Comparison of ENCODE assay signal across 12 cellular contexts in genomic region chr1:23823767-23824166, GRCh38. TPM values are rescaled to one million over a fixed set of nuclear protein-coding genes. Genes with fewer than 3 reads are reported as not detected.
DNase-seq lines count a peak whose midpoint lies in the region; ATAC-seq, FAIRE-seq and TF ChIP-seq lines count a peak whose summit lies in the region.
"Had no signal": no experiment of that assay in that cellular context is flagged by ENCODE, and none has a peak within 500 bp of the region (broad histone marks: within the 10 kb centered on the region; RNA-seq: fewer than 3 reads in every experiment).

No MANE protein-coding gene starts in this region.

- DNase-seq in DND-41, result no peak
- DNase-seq in neural progenitor cell (ENCODE audit: low spot score), result no peak
- DNase-seq in GM12891 (ENCODE audit: insufficient read length, low spot score), result no peak
- DNase-seq in H4 (ENCODE audit: low spot score), result no peak
- DNase-seq: foreskin keratinocyte, lower lobe of right lung, NCI-H510A, SJCRH30 had no signal

- peaks cover 16% of the 10 kb centered on the region for H3K4me1 Mint-ChIP-seq in neural progenitor cell

- no peaks in the 10 kb centered on the region for H3K36me3 Mint-ChIP-seq in neural progenitor cell

- H3K27me3 Mint-ChIP-seq in neural progenitor cell (ENCODE audit: insufficient read depth, low read depth), result no peaks in the 10 kb centered on the region

- no peaks in the 10 kb centered on the region for H3K9me3 Mint-ChIP-seq in neural progenitor cell

- no peak for ATAC-seq in DND-41 (ENCODE audit: insufficient read depth, low read depth)
- ATAC-seq in HG03095 (IDR thresholded peaks at IDR 0.05; ENCODE audit: unreplicated experiment), result no peak
- ATAC-seq: foreskin keratinocyte, lower lobe of right lung had no signal

- TF ChIP-seq CTCF in DND-41 (IDR thresholded peaks at IDR 0.05; ENCODE audit: borderline replicate concordance, extremely low read depth, low read length, poor library complexity, severe bottlenecking) (no peak), OCI-LY3 (IDR thresholded peaks at IDR 0.05; ENCODE audit: low read depth, low read length) (no peak), neural progenitor cell (IDR thresholded peaks at IDR 0.05) (no peak)

- H3K27me3 ChIP-seq in DND-41 (ENCODE audit: insufficient read depth, low read length, poor library complexity) (no peaks in the 10 kb centered on the region), OCI-LY3 (ENCODE audit: low read depth, low read length) (no peaks in the 10 kb centered on the region), endocrine pancreas (ENCODE audit: control insufficient read depth, insufficient read depth, low read length) (no peaks in the 10 kb centered on the region), neural progenitor cell (no peaks in the 10 kb centered on the region)
- H3K27me3 ChIP-seq: cardiac muscle cell, foreskin keratinocyte, SJCRH30 had no signal

- H3K4me3 Mint-ChIP-seq in neural progenitor cell, result peak overlapping the region; percentile 98

- H3K9ac ChIP-seq in DND-41 (ENCODE audit: low read depth, low read length) (peak overlapping the region; percentile 88; the same call in 1 of the 2 replicates), OCI-LY3 (ENCODE audit: low read length) (no peak overlapping the region), endocrine pancreas (ENCODE audit: control insufficient read depth, insufficient read depth, low read length) (no peak overlapping the region), neural progenitor cell (no peak overlapping the region)

- H3K36me3 ChIP-seq in DND-41 (ENCODE audit: insufficient read depth, low read length), result no peaks in the 10 kb centered on the region
- no peaks in the 10 kb centered on the region for H3K36me3 ChIP-seq in OCI-LY3 (replicated peaks; ENCODE audit: low read depth, low read length)
- no peaks in the 10 kb centered on the region for H3K36me3 ChIP-seq in endocrine pancreas (ENCODE audit: control insufficient read depth, insufficient read depth, low read length)
- no peaks in the 10 kb centered on the region for H3K36me3 ChIP-seq in neural progenitor cell
- H3K36me3 ChIP-seq: SJCRH30 had no signal

- H3K9me3 ChIP-seq in DND-41 (ENCODE audit: insufficient read depth, low read length, severe bottlenecking) (no peaks in the 10 kb centered on the region), OCI-LY3 (ENCODE audit: insufficient read depth, low read length) (no peaks in the 10 kb centered on the region), endocrine pancreas (ENCODE audit: control insufficient read depth, low read length) (no peaks in the 10 kb centered on the region), neural progenitor cell (ENCODE audit: low read depth) (no peaks in the 10 kb centered on the region)
- H3K9me3 ChIP-seq: lower lobe of right lung, SJCRH30 had no signal

- H3F3A ChIP-seq in neural progenitor cell (ENCODE audit: low read depth), result peaks cover 13% of the 10 kb centered on the region

- H3K27ac Mint-ChIP-seq in neural progenitor cell, result no peak overlapping the region

- no peak overlapping the region for H2AFZ ChIP-seq in DND-41 (ENCODE audit: low read depth, low read length)
- H2AFZ ChIP-seq in OCI-LY3 (ENCODE audit: low read depth, low read length), result no peak overlapping the region
- no peak overlapping the region for H2AFZ ChIP-seq in neural progenitor cell (replicated peaks)

- no peak for FAIRE-seq in GM12891 (lab: Jason Lieb, UNC)

- H3K79me2 ChIP-seq in DND-41 (ENCODE audit: insufficient read depth, low read length) (peaks cover 15% of the 10 kb centered on the region), OCI-LY3 (ENCODE audit: low read length) (peaks cover 14% of the 10 kb centered on the region), neural progenitor cell (ENCODE audit: low read depth) (peaks cover 17% of the 10 kb centered on the region)

- peak overlapping the region; percentile 86 for H3K4me2 ChIP-seq in DND-41 (ENCODE audit: insufficient read depth, low read length)
- peak overlapping the region; percentile 77; the same call in 1 of the 2 replicates for H3K4me2 ChIP-seq in OCI-LY3 (ENCODE audit: low read length)
- H3K4me2 ChIP-seq in neural progenitor cell, result peak overlapping the region; percentile 94

- H3K27ac ChIP-seq in DND-41 (ENCODE audit: low read length) (0 out of 2 replicates have a peak overlapping the region, but pooled peaks have one; percentile 4), OCI-LY3 (ENCODE audit: low read length) (no peak overlapping the region), neural progenitor cell (no peak overlapping the region)
- H3K27ac ChIP-seq: SJCRH30 had no signal

- no peak for TF ChIP-seq POLR2A in GM12891 (IDR thresholded peaks at IDR 0.05; ENCODE audit: low read depth, low read length)

- H4K20me1 ChIP-seq in DND-41 (ENCODE audit: insufficient read depth, low read length) (no peaks in the 10 kb centered on the region), OCI-LY3 (ENCODE audit: insufficient read depth, low read length) (no peaks in the 10 kb centered on the region), neural progenitor cell (ENCODE audit: low read depth) (peaks cover 3% of the 10 kb centered on the region)

- H3K4me3 ChIP-seq in DND-41 (ENCODE audit: low read depth in 1 of 2, low read length in 2 of 2) (peak overlapping the region in 1 of 2 experiments; percentile 91; a peak in 3 of 4 replicates), OCI-LY3 (ENCODE audit: low read length) (0 out of 2 replicates have a peak overlapping the region, but pooled peaks have one; percentile 91), endocrine pancreas (ENCODE audit: control insufficient read depth, insufficient read depth, low read length) (peak overlapping the region; percentile 71), neural progenitor cell (no peak overlapping the region)

- H3K4me1 ChIP-seq in DND-41 (ENCODE audit: insufficient read depth, low read length) (peaks cover 20% of the 10 kb centered on the region), OCI-LY3 (ENCODE audit: low read length) (peaks cover 6% of the 10 kb centered on the region; the same call in 1 of the 2 replicates), endocrine pancreas (ENCODE audit: control insufficient read depth, insufficient read depth, low read length) (peaks cover 7% of the 10 kb centered on the region), neural progenitor cell (peaks cover 6% of the 10 kb centered on the region)
- H3K4me1 ChIP-seq: SJCRH30 had no signal

TF ChIP-seq in GM12891, 5 proteins besides CTCF, POLR2A, EP300 and RAD21:
- TF ChIP-seq PAX5 (IDR thresholded peaks at IDR 0.05; ENCODE audit: insufficient read depth, low read length, severe bottlenecking), result no peak
- TF ChIP-seq SPI1 (IDR thresholded peaks at IDR 0.05; ENCODE audit: low read depth, low read length), result no peak

RNA-seq across cellular contexts. Expression of gene HMGCL, which starts 1.5 kb away (rescaled TPM):
- 20.7 and 30.7 TPM in 2 replicates for total RNA-seq in neural progenitor cell (ENCODE audit: low replicate concordance)
- polyA plus RNA-seq in GM12891 (2012; ENCODE audit: low read depth, missing spikeins), result 39.2 TPM
- 34.0 and 34.5 TPM in 2 replicates for total RNA-seq in H4 (2014; rRNA removed; shearing (Covaris generic))

RNA-seq across cellular contexts. Expression of gene GALE, which starts 23.2 kb away (rescaled TPM):
- 15.6 and 24.2 TPM in 2 replicates for total RNA-seq in neural progenitor cell (ENCODE audit: low replicate concordance)
- 34.0 TPM for polyA plus RNA-seq in GM12891 (2012; ENCODE audit: low read depth, missing spikeins)
- 128 and 142 TPM in 2 replicates for total RNA-seq in H4 (2014; rRNA removed; shearing (Covaris generic))

RNA-seq across cellular contexts. Expression of gene LYPLA2, which starts 32.8 kb away (rescaled TPM):
- 41.8 and 102 TPM in 2 replicates for total RNA-seq in neural progenitor cell (ENCODE audit: low replicate concordance)
- polyA plus RNA-seq in GM12891 (2012; ENCODE audit: low read depth, missing spikeins), result 55.5 TPM
- 35.4 and 36.2 TPM in 2 replicates for total RNA-seq in H4 (2014; rRNA removed; shearing (Covaris generic))

RNA-seq across cellular contexts. Expression of gene FUCA1, which starts 44.3 kb away (rescaled TPM):
- 10.2 and 12.6 TPM in 2 replicates for total RNA-seq in neural progenitor cell (ENCODE audit: low replicate concordance)
- 36.4 TPM for polyA plus RNA-seq in GM12891 (2012; ENCODE audit: low read depth, missing spikeins)
- total RNA-seq in H4 (2014; rRNA removed; shearing (Covaris generic)), result 75.9 and 90.5 TPM in 2 replicates

RNA-seq across cellular contexts. Expression of gene PITHD1, which starts 45.5 kb away (rescaled TPM):
- 63.7 and 72.5 TPM in 2 replicates for total RNA-seq in neural progenitor cell (ENCODE audit: low replicate concordance)
- polyA plus RNA-seq in GM12891 (2012; ENCODE audit: low read depth, missing spikeins), result 53.5 TPM
- total RNA-seq in H4 (2014; rRNA removed; shearing (Covaris generic)), result 46.5 and 51.4 TPM in 2 replicates
